23 cellular contexts compared by ENCODE assay signal in genomic region chr11:130673698-130674097, GRCh38.
DNase-seq lines count a peak whose midpoint lies in the region; ATAC-seq, FAIRE-seq and TF ChIP-seq lines count a peak whose summit lies in the region.
"Had no signal": no experiment of that assay in that cellular context is flagged by ENCODE, and none has a peak within 500 bp of the region (broad histone marks: within the 10 kb centered on the region; RNA-seq: fewer than 3 reads in every experiment).

No MANE protein-coding gene starts in this region.

- no peak for TF ChIP-seq RAD21 in Ishikawa (IDR thresholded peaks at IDR 0.05; ENCODE audit: low read depth)

- peaks cover 7% of the 10 kb centered on the region for H3K36me3 Mint-ChIP-seq in neural crest cell (ENCODE audit: low read depth)
- H3K36me3 Mint-ChIP-seq: CD14-positive monocyte; stimulated activated naive B cell treated with anti-CD40 and anti-IgM and Interleukin-4, amounts not matched to agents 10 μg/mL and 1 μg/mL and 100 μg/mL, for 72 hours had no signal

- H3K9me3 Mint-ChIP-seq in neural crest cell, result peaks cover 12% of the 10 kb centered on the region

- no peak for TF ChIP-seq CTCF in neural crest cell (conservative IDR thresholded peaks at IDR 0.05)

- H3K4me3 Mint-ChIP-seq in neural crest cell, result no peak overlapping the region
- H3K4me3 Mint-ChIP-seq: activated naive CD4-positive, alpha-beta T cell treated with anti-CD3 and anti-CD28 coated beads for 36 hours; activated T-cell treated with anti-CD3 and anti-CD28 coated beads, Interleukin-2, amount 50 U/mL, for 72 hours; CD14-positive monocyte; dendritic cell treated with granulocyte-macrophage colony-stimulating factor and Interleukin-4, amounts not matched to agents 40 ng/mL and 50 ng/mL, for 4 days; naive B cell; stimulated activated naive B cell treated with anti-CD40 and anti-IgM and Interleukin-4, amounts not matched to agents 10 μg/mL and 1 μg/mL and 100 μg/mL, for 72 hours had no signal

- no peak for ATAC-seq in HG03095 (IDR thresholded peaks at IDR 0.05; ENCODE audit: unreplicated experiment)
- ATAC-seq: activated T-cell treated with anti-CD3 and anti-CD28 coated beads, Interleukin-2, amount 50 U/mL, for 72 hours; stimulated activated naive B cell treated with anti-CD40 and anti-IgM and Interleukin-4, amounts not matched to agents 10 μg/mL and 1 μg/mL and 100 μg/mL, for 72 hours had no signal

- FAIRE-seq in GM12892 (lab: Jason Lieb, UNC), result no peak
- FAIRE-seq: endometrium had no signal

- peak; percentile 23; the same call in 1 of the 2 replicates for TF ChIP-seq EP300 in Ishikawa (IDR thresholded peaks at IDR 0.05; ENCODE audit: borderline replicate concordance)

- peak overlapping the region; percentile 68 for H3K27ac Mint-ChIP-seq in neural crest cell (ENCODE audit: unreplicated experiment)
- H3K27ac Mint-ChIP-seq: activated naive CD4-positive, alpha-beta T cell treated with anti-CD3 and anti-CD28 coated beads for 36 hours; activated T-cell treated with anti-CD3 and anti-CD28 coated beads, Interleukin-2, amount 50 U/mL, for 72 hours; CD14-positive monocyte; dendritic cell treated with granulocyte-macrophage colony-stimulating factor and Interleukin-4, amounts not matched to agents 40 ng/mL and 50 ng/mL, for 4 days; naive B cell; stimulated activated naive B cell treated with anti-CD40 and anti-IgM and Interleukin-4, amounts not matched to agents 10 μg/mL and 1 μg/mL and 100 μg/mL, for 72 hours had no signal

- no peaks in the 10 kb centered on the region for H3K27me3 Mint-ChIP-seq in neural crest cell (ENCODE audit: low read depth)
- H3K27me3 Mint-ChIP-seq: dendritic cell treated with granulocyte-macrophage colony-stimulating factor and Interleukin-4, amounts not matched to agents 40 ng/mL and 50 ng/mL, for 4 days; stimulated activated naive B cell treated with anti-CD40 and anti-IgM and Interleukin-4, amounts not matched to agents 10 μg/mL and 1 μg/mL and 100 μg/mL, for 72 hours had no signal

- DNase-seq in ELR (ENCODE audit: low read depth) (peak; percentile 6), dermis blood vessel endothelial cell (peak; percentile 4), neural crest cell (ENCODE audit: low read depth, low spot score) (no peak), GM12892 (ENCODE audit: insufficient read length) (no peak), D341Med (ENCODE audit: low spot score) (no peak)
- no peak for DNase-seq in stimulated activated CD4-positive, alpha-beta T cell treated with anti-CD3 and anti-CD28 coated beads, Interleukin-4, amount 100 ng/mL, for 1 hour
- DNase-seq: activated CD4-positive, alpha-beta T cell treated with anti-CD3 and anti-CD28 coated beads for 48 hours; activated naive CD4-positive, alpha-beta T cell treated with anti-CD3 and anti-CD28 coated beads for 36 hours; activated T-cell treated with anti-CD3 and anti-CD28 coated beads, Interleukin-2, amount 50 U/mL, for 72 hours; amniotic stem cell; naive B cell; NCI-H1105; NCI-H1930; retina; RPMI8226; stimulated activated CD4-positive, alpha-beta T cell treated with anti-CD3 and anti-CD28 coated beads, Interleukin-2, amount 100 ng/mL, for 48 hours; stimulated activated naive B cell treated with anti-CD40 and anti-IgM and Interleukin-4, amounts not matched to agents 10 μg/mL and 1 μg/mL and 100 μg/mL, for 72 hours; T-helper 2 cell had no signal

- TF ChIP-seq POLR2A in GM12892 (IDR thresholded peaks at IDR 0.05; ENCODE audit: low read depth, low read length), result no peak

- peaks cover 39% of the 10 kb centered on the region for H3K4me1 Mint-ChIP-seq in neural crest cell
- H3K4me1 Mint-ChIP-seq: CD14-positive monocyte; naive B cell; stimulated activated naive B cell treated with anti-CD40 and anti-IgM and Interleukin-4, amounts not matched to agents 10 μg/mL and 1 μg/mL and 100 μg/mL, for 72 hours had no signal

TF ChIP-seq in Ishikawa, 13 proteins besides CTCF, POLR2A, EP300 and RAD21:
- TF ChIP-seq YY1 (IDR thresholded peaks at IDR 0.05; ENCODE audit: low read depth) (no peak), EGR1 (IDR thresholded peaks at IDR 0.05) (no peak), FOXM1 (IDR thresholded peaks at IDR 0.05; ENCODE audit: borderline replicate concordance, low read depth) (no peak), MAX (IDR thresholded peaks at IDR 0.05) (peak; percentile 64; the same call in 1 of the 2 replicates), NFIC (IDR thresholded peaks at IDR 0.05) (peak; percentile 36; the same call in 1 of the 2 replicates), REST (IDR thresholded peaks at IDR 0.05; ENCODE audit: low read depth) (peak; percentile 87), ZBTB7A (IDR thresholded peaks at IDR 0.05; ENCODE audit: low read depth) (no peak; the same call in 1 of the 2 replicates), TEAD4 (IDR thresholded peaks at IDR 0.05) (peak; percentile 51; the same call in 1 of the 2 replicates)

Comparison
In these comparisons a context has a peak if more than half of its experiments do, and no peak if none do; other contexts are left out.
1. DNase-seq: peak in ELR (single experiment) and dermis blood vessel endothelial cell (single experiment); none in neural crest cell (single experiment), GM12892 (single experiment), D341Med (single experiment) and stimulated activated CD4-positive, alpha-beta T cell treated with anti-CD3 and anti-CD28 coated beads, Interleukin-4, amount 100 ng/mL, for 1 hour (single experiment).